Comparison of ENCODE assay signal across 20 cellular contexts in genomic region chr2:195647302-195647701, GRCh38. TPM values are rescaled to one million over a fixed set of nuclear protein-coding genes. Genes with fewer than 3 reads are reported as not detected.
DNase-seq lines count a peak whose midpoint lies in the region; ATAC-seq, FAIRE-seq and TF ChIP-seq lines count a peak whose summit lies in the region.
"Had no signal": no experiment of that assay in that cellular context is flagged by ENCODE, and none has a peak within 500 bp of the region (broad histone marks: within the 10 kb centered on the region; RNA-seq: fewer than 3 reads in every experiment).

No MANE protein-coding gene starts in this region.

- no TSS peak for BruUV-seq in K562 (replicated peaks; lab: Mats Ljungman, UMichigan)

- in situ Hi-C loops in K562 (cut with MboI), result no loop called here
- in situ Hi-C loops in gastrocnemius medialis (cut with MboI; ENCODE audit: low sequenced_read_pairs in 4 of 4), result no loop called here

- CTCF ChIA-PET in K562 (lab: Yijun Ruan, JAX; ENCODE audit: low intra/inter-chr PET ratio), result no interaction called here

- H3K27me3 ChIP-seq in K562 (ENCODE audit: control insufficient read depth in 2 of 2, insufficient read depth in 2 of 2, low read length in 2 of 2) (no peaks in the 10 kb centered on the region), gastrocnemius medialis (no peaks in the 10 kb centered on the region)
- H3K27me3 ChIP-seq: tibial nerve had no signal

- no peaks in the 10 kb centered on the region for H3K79me2 ChIP-seq in K562 (ENCODE audit: control insufficient read depth, insufficient read depth, low read length)

- no peak for TF ChIP-seq EP300 in K562 (IDR thresholded peaks at IDR 0.05; ENCODE audit: low read length)

- H3K36me3 Mint-ChIP-seq in stimulated activated naive CD8-positive, alpha-beta T cell treated with anti-CD3 and anti-CD28 coated beads, Interleukin-15, Interleukin-2, amounts not matched to agents 100 ng/mL and 50 ng/mL, for 24 hours (ENCODE audit: low read depth), result no peaks in the 10 kb centered on the region
- H3K36me3 Mint-ChIP-seq in mesothelial cell of epicardium, result no peaks in the 10 kb centered on the region
- H3K36me3 Mint-ChIP-seq: T-cell had no signal

- H3K27ac ChIP-seq in K562 (ENCODE audit: extremely low read depth, low read depth, low read length), result peak overlapping the region; percentile 69; the same call in 2 of the 3 replicates
- no peak overlapping the region for H3K27ac ChIP-seq in gastrocnemius medialis
- H3K27ac ChIP-seq: A549, lower lobe of right lung, tibial nerve had no signal

- H3K4me3 ChIP-seq in K562 (no peak overlapping the region), gastrocnemius medialis (no peak overlapping the region)
- H3K4me3 ChIP-seq: A549, lower lobe of right lung, tibial nerve had no signal

- peaks cover 4 to 14% of the 10 kb centered on the region in 2 experiments; a peak in 3 of 5 replicates for H3K4me1 ChIP-seq in K562 (replicated peaks in 1 of 2; ENCODE audit: control insufficient read depth in 2 of 2, insufficient read depth in 2 of 2, low read length in 2 of 2)
- H3K4me1 ChIP-seq in gastrocnemius medialis, result no peaks in the 10 kb centered on the region
- H3K4me1 ChIP-seq: tibial nerve had no signal

- H3K27ac Mint-ChIP-seq in stimulated activated naive CD8-positive, alpha-beta T cell treated with anti-CD3 and anti-CD28 coated beads, Interleukin-15, Interleukin-2, amounts not matched to agents 100 ng/mL and 50 ng/mL, for 24 hours, result peak overlapping the region; percentile 42
- H3K27ac Mint-ChIP-seq in stimulated activated naive CD8-positive, alpha-beta T cell treated with anti-CD3 and anti-CD28 coated beads, Interleukin-15, amount 100 ng/mL, for 72 hours, result no peak overlapping the region
- H3K27ac Mint-ChIP-seq in mesothelial cell of epicardium, result no peak overlapping the region
- H3K27ac Mint-ChIP-seq: CD4-positive, alpha-beta T cell; T-cell had no signal

- H2AFZ ChIP-seq in K562 (ENCODE audit: low read depth, low read length), result peak overlapping the region; percentile 94

- no peaks in the 10 kb centered on the region for H3K9me1 ChIP-seq in K562 (ENCODE audit: control insufficient read depth, insufficient read depth, low read length)

- H3K9me3 ChIP-seq in K562 (replicated peaks; ENCODE audit: control insufficient read depth, insufficient read depth, low read depth, low read length) (no peaks in the 10 kb centered on the region), gastrocnemius medialis (no peaks in the 10 kb centered on the region)
- H3K9me3 ChIP-seq: A549, lower lobe of right lung, tibial nerve had no signal

- H3K9ac ChIP-seq in K562 (ENCODE audit: insufficient read depth in 1 of 2, low read depth in 2 of 2, low read length in 2 of 2), result peak overlapping the region in 1 of 2 experiments; percentile 41; a peak in 2 of 4 replicates

- no peak for ATAC-seq in stimulated activated naive CD8-positive, alpha-beta T cell treated with anti-CD3 and anti-CD28 coated beads, Interleukin-15, amount 100 ng/mL, for 72 hours
- ATAC-seq in K562, result peak; percentile 9; the same call in 2 of the 3 replicates
- no peak for ATAC-seq in gastrocnemius medialis
- ATAC-seq: A549; lower lobe of right lung; naive thymus-derived CD8-positive, alpha-beta T cell; T-cell had no signal

- TF ChIP-seq CTCF in K562 (IDR thresholded peaks at IDR 0.05 in 2 of 3, conservative IDR thresholded peaks at IDR 0.05 in 1 of 3; ENCODE audit: insufficient read depth in 2 of 3, low read depth in 1 of 3, low read length in 3 of 3) (no peak), mesothelial cell of epicardium (IDR thresholded peaks at IDR 0.05; ENCODE audit: unreplicated experiment) (no peak), gastrocnemius medialis (IDR thresholded peaks at IDR 0.05 in 4 of 5, conservative IDR thresholded peaks at IDR 0.05 in 1 of 5) (no peak)

- FAIRE-seq in K562 (lab: Jason Lieb, UNC), result peak; percentile 64
- FAIRE-seq: A549, endometrium had no signal

- no peak for DNase-seq in stimulated activated naive CD8-positive, alpha-beta T cell treated with anti-CD3 and anti-CD28 coated beads, Interleukin-15, amount 100 ng/mL, for 72 hours
- peak; percentile 18 for DNase-seq in NAMALWA (ENCODE audit: low spot score)
- no peak for DNase-seq in K562 (ENCODE audit: extremely low read depth in 1 of 4, low spot score in 3 of 4)
- DNase-seq in DMS79 treated with DMSO at 0.1 percent for 48 hours (lab: John Stamatoyannopoulos, UW), result no peak
- no peak for DNase-seq in mesothelial cell of epicardium (ENCODE audit: low spot score in 2 of 2, unreplicated experiment in 2 of 2)
- DNase-seq in NCI-H524 treated with DMSO at 0.1 percent for 48 hours (lab: John Stamatoyannopoulos, UW), result no peak
- no peak for DNase-seq in gastrocnemius medialis
- DNase-seq: activated CD4-positive, alpha-beta T cell treated with anti-CD3 and anti-CD28 coated beads, Interleukin-2, amount 50 U/mL, for 48 hours; activated naive CD4-positive, alpha-beta T cell treated with anti-CD3 and anti-CD28 coated beads, Interleukin-2, amount 50 U/mL, for 16 hours; CD4-positive, alpha-beta T cell; islet precursor cell; lower lobe of right lung; naive thymus-derived CD8-positive, alpha-beta T cell; NCI-H1436; stimulated activated CD4-positive, alpha-beta T cell treated with anti-CD3 and anti-CD28 coated beads, Interleukin-12 subunit alpha, Interleukin-12 subunit beta, amount 100 ng/mL, for 4 hours; T-cell had no signal

- H4K20me1 ChIP-seq in K562 (replicated peaks; ENCODE audit: control insufficient read depth, insufficient read depth, low read length), result no peaks in the 10 kb centered on the region

- peaks cover 52% of the 10 kb centered on the region for H3K4me1 Mint-ChIP-seq in stimulated activated naive CD8-positive, alpha-beta T cell treated with anti-CD3 and anti-CD28 coated beads, Interleukin-15, Interleukin-2, amounts not matched to agents 100 ng/mL and 50 ng/mL, for 24 hours (ENCODE audit: low read depth)
- H3K4me1 Mint-ChIP-seq in stimulated activated naive CD8-positive, alpha-beta T cell treated with anti-CD3 and anti-CD28 coated beads, Interleukin-15, amount 100 ng/mL, for 72 hours, result peaks cover 20% of the 10 kb centered on the region
- peaks cover 2% of the 10 kb centered on the region for H3K4me1 Mint-ChIP-seq in mesothelial cell of epicardium

- H3K36me3 ChIP-seq in K562 (ENCODE audit: control insufficient read depth, insufficient read depth, low read length), result no peaks in the 10 kb centered on the region
- H3K36me3 ChIP-seq in gastrocnemius medialis, result no peaks in the 10 kb centered on the region
- H3K36me3 ChIP-seq: lower lobe of right lung, tibial nerve had no signal

- no peak for TF ChIP-seq RAD21 in K562 (CRISPR knock-in tag; conservative IDR thresholded peaks at IDR 0.05 in 1 of 2, IDR thresholded peaks at IDR 0.05 in 1 of 2)

- peak overlapping the region; percentile 74; the same call in 1 of the 2 replicates for H3K4me2 ChIP-seq in K562 (ENCODE audit: insufficient read depth, low read length)
- H3K4me2 ChIP-seq: A549 had no signal

- no peak for TF ChIP-seq POLR2A in K562 (conservative IDR thresholded peaks at IDR 0.05)
- TF ChIP-seq POLR2A in gastrocnemius medialis (IDR thresholded peaks at IDR 0.05), result no peak

- POLR2A ChIA-PET in K562 (lab: Yijun Ruan, JAX), result no interaction called here

- intact Hi-C loops in K562 (cut with micrococcal nuclease) (no loop called here), gastrocnemius medialis (cut with DNase I; ENCODE audit: low total_unique reads) (no loop called here)

- WGBS in K562 (ENCODE audit: insufficient coverage, low coverage, missing lambda C conversion rate), result 22% methylated on average over 2 of the region's 3 CpGs

- H3K27me3 Mint-ChIP-seq in stimulated activated naive CD8-positive, alpha-beta T cell treated with anti-CD3 and anti-CD28 coated beads, Interleukin-15, Interleukin-2, amounts not matched to agents 100 ng/mL and 50 ng/mL, for 24 hours, result no peaks in the 10 kb centered on the region
- no peaks in the 10 kb centered on the region for H3K27me3 Mint-ChIP-seq in stimulated activated naive CD8-positive, alpha-beta T cell treated with anti-CD3 and anti-CD28 coated beads, Interleukin-15, amount 100 ng/mL, for 72 hours
- H3K27me3 Mint-ChIP-seq in mesothelial cell of epicardium (ENCODE audit: low read depth), result no peaks in the 10 kb centered on the region
- H3K27me3 Mint-ChIP-seq: CD4-positive, alpha-beta T cell; naive thymus-derived CD8-positive, alpha-beta T cell; T-cell had no signal

- H3K9me3 Mint-ChIP-seq in stimulated activated naive CD8-positive, alpha-beta T cell treated with anti-CD3 and anti-CD28 coated beads, Interleukin-15, Interleukin-2, amounts not matched to agents 100 ng/mL and 50 ng/mL, for 24 hours, result no peaks in the 10 kb centered on the region
- H3K9me3 Mint-ChIP-seq in stimulated activated naive CD8-positive, alpha-beta T cell treated with anti-CD3 and anti-CD28 coated beads, Interleukin-15, amount 100 ng/mL, for 72 hours, result peaks cover 0 to 4% of the 10 kb centered on the region in 2 donors
- H3K9me3 Mint-ChIP-seq in mesothelial cell of epicardium, result no peaks in the 10 kb centered on the region
- H3K9me3 Mint-ChIP-seq: naive thymus-derived CD8-positive, alpha-beta T cell had no signal

- H3K4me3 Mint-ChIP-seq in stimulated activated naive CD8-positive, alpha-beta T cell treated with anti-CD3 and anti-CD28 coated beads, Interleukin-15, Interleukin-2, amounts not matched to agents 100 ng/mL and 50 ng/mL, for 24 hours, result no peak overlapping the region
- H3K4me3 Mint-ChIP-seq in stimulated activated naive CD8-positive, alpha-beta T cell treated with anti-CD3 and anti-CD28 coated beads, Interleukin-15, amount 100 ng/mL, for 72 hours, result no peak overlapping the region
- no peak overlapping the region for H3K4me3 Mint-ChIP-seq in mesothelial cell of epicardium
- H3K4me3 Mint-ChIP-seq: CD4-positive, alpha-beta T cell; T-cell had no signal

RNA-seq across cellular contexts. Expression of gene SLC39A10, which starts 9.7 kb away (rescaled TPM):
- 34.4 and 95.3 TPM in 2 replicates for total RNA-seq in K562 (2011; cell fraction: chromatin; rRNA removed; ENCODE audit: low replicate concordance)
- total RNA-seq in K562 (2011; cell fraction: nucleolus; rRNA removed), result 38.0 and 44.5 TPM in 2 replicates
- total RNA-seq in K562 (2011; cell fraction: nucleoplasm; rRNA removed), result 59.2 and 86.5 TPM in 2 replicates
- 16.7 and 20.6 TPM in 2 replicates for total RNA-seq in K562 (2014; rRNA removed)
- total RNA-seq in K562 (2014; rRNA removed; fragmentation: Illumina TruSeq; extraction: Trizol), result 40.1 and 42.6 TPM in 2 replicates
- 36.5 and 37.7 TPM in 2 replicates for total RNA-seq in K562 (2015; rRNA removed; fragmentation: Illumina TruSeq; extraction: Trizol)
- total RNA-seq in K562 (2021), result 34.8 and 35.5 TPM in 2 replicates
- 34.2 and 37.8 TPM in 2 replicates for polyA plus RNA-seq in K562 (2011; rRNA removed)
- polyA plus RNA-seq in K562 (2011; cell fraction: cytosol; rRNA removed), result 7.7 and 16.7 TPM in 2 replicates
- polyA plus RNA-seq in K562 (2011; cell fraction: nucleus; rRNA removed), result 18.3 and 28.9 TPM in 2 replicates
- 13.0 and 15.7 TPM in 2 replicates for polyA plus RNA-seq in K562 (2012)
- 20.6 and 23.1 TPM in 2 replicates for polyA plus RNA-seq in K562 (2014; fragmentation: Illumina TruSeq; extraction: Trizol)
- 10 to 100 TPM; 14.5 to 18.2 TPM for polyA plus RNA-seq in K562 (2014; fragmentation: Nextera tagmentation; extraction: Ambion mirVana)
- 12.5 and 13.7 TPM in 2 replicates for polyA plus RNA-seq in K562 (2014; rRNA removed)
- polyA minus RNA-seq in K562 (2011; rRNA and poly(A)+ RNA removed), result 118 and 121 TPM in 2 replicates
- 26.0 and 45.5 TPM in 2 replicates for polyA minus RNA-seq in K562 (2011; cell fraction: cytosol; rRNA and poly(A)+ RNA removed)
- polyA minus RNA-seq in K562 (2011; cell fraction: nucleus; rRNA and poly(A)+ RNA removed), result 28.3 and 51.6 TPM in 2 replicates
- total RNA-seq in mesothelial cell of epicardium, result 123 to 127 TPM (median 125 TPM) in 3 replicates
- 1 to 10 TPM; 1.6 to 3.5 (median 2.1) TPM for total RNA-seq in gastrocnemius medialis
